ENCODE assay signal across 18 cellular contexts in genomic region chr17:55652114-55652513, GRCh38.
"Had no signal": no experiment of that assay in that cellular context is flagged by ENCODE, and none has a peak within 500 bp of the region (broad histone marks: within the 10 kb centered on the region; RNA-seq: fewer than 3 reads in every experiment).

No MANE protein-coding gene starts in this region.

- H3K36me3 ChIP-seq: colonic mucosa, esophagus muscularis mucosa, thoracic aorta had no signal

- ATAC-seq: activated CD4-positive, CD25-positive, alpha-beta regulatory T cell treated with anti-CD3 and anti-CD28 coated beads, Interleukin-2, amount 50 U/mL, for 24 hours; activated T-cell treated with anti-CD3 and anti-CD28 coated beads, Interleukin-2, amount 50 U/mL, for 72 hours; left ventricle myocardium superior; natural killer cell had no signal

- H3K4me3 ChIP-seq: colonic mucosa, esophagus muscularis mucosa, thoracic aorta had no signal

- H3K27ac ChIP-seq: colonic mucosa, esophagus muscularis mucosa, thoracic aorta, VCaP had no signal

- H3K4me1 ChIP-seq: colonic mucosa, esophagus muscularis mucosa had no signal

- H3K9me3 ChIP-seq: colonic mucosa, esophagus muscularis mucosa, thoracic aorta had no signal

- DNase-seq: activated CD4-positive, alpha-beta memory T cell treated with anti-CD3 and anti-CD28 coated beads, Interleukin-2, amount 10 ng/mL, durations not matched to agents 7 days and 5 days; activated CD4-positive, alpha-beta T cell treated with anti-CD3 and anti-CD28 coated beads, Interleukin-2, amount 10 ng/mL, durations not matched to agents 24 days and 14 days; activated effector memory CD4-positive, alpha-beta T cell treated with Interleukin-2 at 50 U/mL for 16 hours; activated naive CD4-positive, alpha-beta T cell treated with anti-CD3 and anti-CD28 coated beads for 36 hours; activated T-cell treated with anti-CD3 and anti-CD28 coated beads, Interleukin-2, amount 50 U/mL, for 72 hours; amygdala; colonic mucosa; left ventricle myocardium superior; mammary epithelial cell; midbrain; natural killer cell; retina; stimulated activated CD4-positive, alpha-beta T cell treated with anti-CD3 and anti-CD28 coated beads, Interleukin-4, amount 100 ng/mL, for 1 hour; stimulated activated naive CD4-positive, alpha-beta T cell had no signal

- H3K27me3 ChIP-seq: colonic mucosa, esophagus muscularis mucosa had no signal
